8 cellular contexts compared by ENCODE assay signal in the genomic region with DNA sequence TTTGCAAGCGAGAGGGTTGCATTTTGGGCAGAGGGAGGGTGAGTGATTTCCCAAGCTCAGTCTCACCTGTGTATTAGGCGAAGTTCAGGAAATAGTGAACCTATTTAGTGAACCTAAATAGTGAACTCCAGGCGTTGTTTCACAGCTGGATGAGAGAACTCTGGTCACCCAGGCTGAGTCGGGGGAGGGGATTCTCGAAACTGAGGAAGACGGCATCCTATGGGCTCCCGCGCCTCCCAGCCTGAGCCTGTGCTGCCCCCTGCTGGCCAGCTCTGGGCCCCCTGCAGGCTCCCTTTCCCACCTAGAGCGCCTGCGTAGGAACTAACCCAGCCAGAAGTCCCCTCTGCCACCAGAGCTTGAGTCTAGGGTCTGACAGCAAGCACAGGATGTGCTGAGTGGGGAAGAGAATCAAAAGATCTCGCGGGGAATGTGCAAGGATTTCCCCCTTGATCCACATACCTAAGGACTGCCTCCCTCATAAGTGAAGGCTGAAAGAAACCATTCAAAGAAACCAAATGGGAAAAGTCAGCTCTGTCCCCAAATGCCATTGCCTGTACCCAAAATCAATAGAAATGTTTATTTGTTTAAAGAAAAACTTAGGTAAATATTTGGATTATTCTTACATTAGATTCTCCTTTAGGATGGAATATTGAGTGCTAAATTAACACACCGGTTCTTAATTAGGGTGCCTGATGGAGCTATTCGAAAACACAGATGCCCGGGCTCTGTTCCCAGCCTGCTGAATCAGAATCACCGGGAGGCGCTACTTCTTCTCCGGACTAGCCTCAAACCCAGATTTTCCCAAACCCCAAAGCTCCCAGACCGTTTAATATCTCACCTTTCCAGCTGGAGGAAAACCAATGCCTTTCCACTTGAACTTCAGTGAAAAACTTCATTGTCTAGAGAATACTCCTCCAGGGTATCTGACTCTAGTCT. TPM values are rescaled to one million over a fixed set of nuclear protein-coding genes. Genes with fewer than 3 reads are reported as not detected.
DNase-seq lines count a peak whose midpoint lies in the region; ATAC-seq and TF ChIP-seq lines count a peak whose summit lies in the region.

No MANE protein-coding gene starts in this region.

- H3K27ac ChIP-seq in HUES64 (ENCODE audit: low read depth, low read length) (no peak overlapping the region), RWPE1 (no peak overlapping the region), upper lobe of right lung (no peak overlapping the region)

- WGBS in HUES64 = 22% methylated on average over 19 of the region's 19 CpGs

- peak; percentile 75 for TF ChIP-seq CTCF in RWPE1 (conservative IDR thresholded peaks at IDR 0.05; ENCODE audit: low read depth)
- peak; percentile 97 for TF ChIP-seq CTCF in upper lobe of right lung (IDR thresholded peaks at IDR 0.05)

- H3K9me3 ChIP-seq in HUES64 (ENCODE audit: insufficient read depth, low read depth, low read length) (no peaks in the 10 kb centered on the region), upper lobe of right lung (no peaks in the 10 kb centered on the region)

- CTCF ChIA-PET in RWPE1 (lab: Yijun Ruan, JAX) = interaction anchor here (0.5 to 1.8 kb wide), 32 partner anchors 9 to 1718 kb away, joined by 3 to 11 read pairs (median 4); a partner anchor contains a TSS

- H3K27me3 ChIP-seq in HUES64 (ENCODE audit: insufficient read depth, low read length) (no peaks in the 10 kb centered on the region), upper lobe of right lung (no peaks in the 10 kb centered on the region)

- H3K4me1 ChIP-seq in HUES64 (ENCODE audit: insufficient read depth, low read length) = no peaks in the 10 kb centered on the region
- H3K4me1 ChIP-seq in upper lobe of right lung = no peaks in the 10 kb centered on the region

- no peaks in the 10 kb centered on the region for H3K36me3 ChIP-seq in HUES64 (ENCODE audit: insufficient read depth, low read length)
- H3K36me3 ChIP-seq in upper lobe of right lung = no peaks in the 10 kb centered on the region

- intact Hi-C loops in posterior cingulate gyrus (cut with DNase I) = loop anchor here (1.0 to 5.0 kb wide), 2 partner anchors 44 to 199 kb away; no protein-coding TSS in a partner anchor
- intact Hi-C loops in upper lobe of right lung (cut with DNase I) = no loop called here

- ATAC-seq in GM19351 (IDR thresholded peaks at IDR 0.05; ENCODE audit: unreplicated experiment) (peak; percentile 60), upper lobe of right lung (peak; percentile 99)

- DNase-seq in Ammon's horn (ENCODE audit: low spot score) (peak; percentile 63), RWPE1 (ENCODE audit: low spot score) (peak; percentile 67), germinal center (ENCODE audit: low spot score) (peak; percentile 86), posterior cingulate gyrus (peak; percentile 45 to 96 (median 79)), upper lobe of right lung (peak; percentile 90)
- DNase-seq in activated effector memory CD4-positive, alpha-beta T cell treated with anti-CD3 and anti-CD28 coated beads, Interleukin-2, amount 50 U/mL, for 16 hours = peak; percentile 91

- H3K9ac ChIP-seq in HUES64 (ENCODE audit: low read depth, low read length) = no peak overlapping the region

- H3K4me3 ChIP-seq in HUES64 (ENCODE audit: low read length) (peak overlapping the region; percentile 7; the same call in 1 of the 2 replicates), upper lobe of right lung (no peak overlapping the region)

- POLR2A ChIA-PET in RWPE1 (lab: Yijun Ruan, JAX; ENCODE audit: low non-redundant PET) = interaction anchor here (0.6 kb wide), 1 partner anchor 46 kb away, joined by 3 read pairs; no protein-coding TSS in a partner anchor

RNA-seq across cellular contexts. Expression of a gene that starts 14.8 kb away (rescaled TPM):
- 8.6 TPM for polyA plus RNA-seq in HUES64 (2013, experiment 1 of 2)
- 8.9 TPM for polyA plus RNA-seq in HUES64 (2013, experiment 2 of 2)
- 6.9 TPM for total RNA-seq in upper lobe of right lung

RNA-seq across cellular contexts. Expression of a gene that starts 34.3 kb away (rescaled TPM):
- 0.05 TPM for polyA plus RNA-seq in HUES64 (2013, experiment 1 of 2)
- not detected for polyA plus RNA-seq in HUES64 (2013, experiment 2 of 2)
- total RNA-seq in upper lobe of right lung = not detected
